1 cellular context compared by ENCODE assay signal in the genomic region with DNA sequence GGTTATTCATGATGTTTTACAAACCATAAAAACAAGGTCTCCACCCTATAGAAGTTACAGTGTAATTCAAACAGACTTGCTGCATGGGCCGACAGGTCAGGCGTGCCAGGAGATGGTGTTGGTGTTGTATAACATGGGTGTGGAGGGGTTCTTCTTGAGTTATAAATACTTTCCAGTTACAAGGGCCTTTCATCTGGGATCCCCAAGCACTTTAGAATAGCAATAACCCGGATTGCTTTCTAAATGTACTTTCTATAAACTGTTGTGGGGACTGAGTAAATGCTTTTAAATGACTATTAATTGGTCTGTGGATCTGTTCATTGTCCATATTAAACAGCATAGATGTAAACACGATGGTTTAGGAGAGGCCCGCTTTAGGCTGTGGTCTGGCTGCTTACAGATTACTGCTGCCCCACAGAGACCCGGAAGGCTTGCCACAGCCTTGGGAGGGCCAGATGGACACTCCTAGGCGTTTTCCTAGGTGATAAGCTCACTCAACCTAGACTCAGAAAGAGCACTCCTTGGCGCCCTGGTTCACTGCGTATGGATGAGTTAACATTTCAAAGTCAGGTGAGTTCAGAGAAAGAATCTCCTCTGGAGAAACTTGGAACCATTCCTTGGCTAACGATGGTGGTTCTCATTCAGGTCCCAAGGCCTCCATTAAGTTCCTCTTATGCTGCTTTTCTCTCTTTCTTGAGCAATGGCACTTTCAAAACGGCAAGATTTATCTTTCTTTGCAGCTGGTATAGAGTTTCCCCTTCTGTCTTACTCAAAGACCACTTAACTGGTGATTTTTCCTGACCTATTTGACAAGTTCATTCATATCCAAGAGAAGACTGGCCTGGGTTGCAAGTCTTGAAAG.
TF ChIP-seq lines count a peak whose summit lies in the region.

No MANE protein-coding gene starts in this region.

TF ChIP-seq in K562, 482 proteins besides CTCF, POLR2A, EP300 and RAD21 (continues in another document):
- TF ChIP-seq ZNF282 (CRISPR knock-in tag; IDR thresholded peaks at IDR 0.05) (no peak), TEAD4 (IDR thresholded peaks at IDR 0.05; ENCODE audit: low read length) (peak; percentile 77), TEAD4 (CRISPR knock-in tag; IDR thresholded peaks at IDR 0.05; ENCODE audit: borderline replicate concordance) (no peak), MBD2 (IDR thresholded peaks at IDR 0.05; ENCODE audit: borderline replicate concordance, low read depth) (no peak), HDAC3 (IDR thresholded peaks at IDR 0.05; ENCODE audit: borderline replicate concordance, partially characterized antibody) (no peak), GTF2E2 (tag; IDR thresholded peaks at IDR 0.05) (no peak), ZNF134 (CRISPR knock-in tag; conservative IDR thresholded peaks at IDR 0.05) (no peak), NONO (IDR thresholded peaks at IDR 0.05; ENCODE audit: low read depth in 2 of 2, low read length in 1 of 2) (no peak), NR2C2 (CRISPR knock-in tag; IDR thresholded peaks at IDR 0.05) (no peak), NR2C2 (tag; IDR thresholded peaks at IDR 0.05) (no peak), DPF2 (IDR thresholded peaks at IDR 0.05) (peak; percentile 72), KDM5B (IDR thresholded peaks at IDR 0.05; ENCODE audit: insufficient replicate concordance, low read depth, low read length) (no peak), BHLHE40 (IDR thresholded peaks at IDR 0.05; ENCODE audit: low read length) (no peak), GABPB2 (CRISPR knock-in tag; conservative IDR thresholded peaks at IDR 0.05) (no peak), DMBX1 (CRISPR knock-in tag; IDR thresholded peaks at IDR 0.05; ENCODE audit: borderline replicate concordance) (no peak), DIDO1 (tag; IDR thresholded peaks at IDR 0.05; ENCODE audit: low read depth) (no peak), SP1 (CRISPR knock-in tag; IDR thresholded peaks at IDR 0.05) (no peak), EHMT2 (IDR thresholded peaks at IDR 0.05) (peak; percentile 79), ZFX (CRISPR knock-in tag; IDR thresholded peaks at IDR 0.05) (no peak), MCM3 (IDR thresholded peaks at IDR 0.05) (no peak), ZNF699 (CRISPR knock-in tag; IDR thresholded peaks at IDR 0.05; ENCODE audit: insufficient replicate concordance) (no peak), SUPT5H (IDR thresholded peaks at IDR 0.05) (no peak), ZNF3 (CRISPR knock-in tag; IDR thresholded peaks at IDR 0.05) (no peak), ETS2 (tag; IDR thresholded peaks at IDR 0.05; ENCODE audit: borderline replicate concordance, poor library complexity, severe bottlenecking) (no peak), CREB1 (IDR thresholded peaks at IDR 0.05) (no peak; the same call in 1 of the 2 replicates), CREB1 (CRISPR knock-in tag; IDR thresholded peaks at IDR 0.05) (no peak), HDAC1 (IDR thresholded peaks at IDR 0.05) (no peak), CSDE1 (IDR thresholded peaks at IDR 0.05) (no peak), HSF4 (CRISPR knock-in tag; IDR thresholded peaks at IDR 0.05; ENCODE audit: borderline replicate concordance) (no peak), MTA1 (IDR thresholded peaks at IDR 0.05; ENCODE audit: borderline replicate concordance) (no peak), RB1 (IDR thresholded peaks at IDR 0.05; ENCODE audit: low read depth) (no peak), MAFK (IDR thresholded peaks at IDR 0.05; ENCODE audit: low read length) (no peak), ZNF23 (CRISPR knock-in tag; IDR thresholded peaks at IDR 0.05) (no peak), MED1 (CRISPR knock-in tag; IDR thresholded peaks at IDR 0.05; ENCODE audit: borderline replicate concordance) (no peak), BRCA1 (IDR thresholded peaks at IDR 0.05) (no peak), BRCA1 (CRISPR knock-in tag; IDR thresholded peaks at IDR 0.05) (no peak), GABPA (tag; conservative IDR thresholded peaks at IDR 0.05; ENCODE audit: low read depth) (no peak), FOS (IDR thresholded peaks at IDR 0.05; ENCODE audit: extremely low read depth, insufficient read length) (no peak), ZNF174 (CRISPR knock-in tag; IDR thresholded peaks at IDR 0.05) (no peak), ELF2 (CRISPR knock-in tag; IDR thresholded peaks at IDR 0.05) (no peak), ARID1B (IDR thresholded peaks at IDR 0.05) (peak; percentile 76), CC2D1A (IDR thresholded peaks at IDR 0.05) (peak; percentile 50; the same call in 1 of the 2 replicates), RBM14 (IDR thresholded peaks at IDR 0.05; ENCODE audit: borderline replicate concordance, insufficient read depth, low read depth, low read length) (no peak), RNF2 (IDR thresholded peaks at IDR 0.05) (peak; percentile 23; the same call in 1 of the 2 replicates), TCF3 (CRISPR knock-in tag; IDR thresholded peaks at IDR 0.05) (peak; percentile 77), SNRNP70 (optimal IDR thresholded peaks at IDR 0.05; ENCODE audit: low read depth, low read length) (no peak), ZNF778 (CRISPR knock-in tag; IDR thresholded peaks at IDR 0.05) (no peak), NFATC3 (IDR thresholded peaks at IDR 0.05) (no peak), POLR2AphosphoS5 (IDR thresholded peaks at IDR 0.05; ENCODE audit: control insufficient read depth, insufficient read depth, low read depth, low read length) (peak; percentile 58; the same call in 1 of the 2 replicates), CAMTA2 (CRISPR knock-in tag; conservative IDR thresholded peaks at IDR 0.05) (no peak), U2AF2 (optimal IDR thresholded peaks at IDR 0.05; ENCODE audit: low read depth, low read length) (no peak), GTF2F1 (IDR thresholded peaks at IDR 0.05; ENCODE audit: low read depth, low read length) (no peak), SRSF3 (IDR thresholded peaks at IDR 0.05; ENCODE audit: insufficient read depth, low read length) (no peak), MTA3 (IDR thresholded peaks at IDR 0.05; ENCODE audit: borderline replicate concordance) (no peak), ZKSCAN1 (IDR thresholded peaks at IDR 0.05; ENCODE audit: low read depth, low read length) (no peak), RHOXF2B (CRISPR knock-in tag; conservative IDR thresholded peaks at IDR 0.05) (no peak), ZNF175 (CRISPR knock-in tag; IDR thresholded peaks at IDR 0.05; ENCODE audit: low read depth) (no peak), PTTG1 (tag; IDR thresholded peaks at IDR 0.05; ENCODE audit: low read depth) (no peak), KLF13 (tag; IDR thresholded peaks at IDR 0.05; ENCODE audit: borderline replicate concordance, low read depth) (no peak), SMARCC2 (IDR thresholded peaks at IDR 0.05; ENCODE audit: low read depth) (no peak; the same call in 1 of the 2 replicates), KDM1A (IDR thresholded peaks at IDR 0.05) (no peak)
- TF ChIP-seq, protein P1, sequence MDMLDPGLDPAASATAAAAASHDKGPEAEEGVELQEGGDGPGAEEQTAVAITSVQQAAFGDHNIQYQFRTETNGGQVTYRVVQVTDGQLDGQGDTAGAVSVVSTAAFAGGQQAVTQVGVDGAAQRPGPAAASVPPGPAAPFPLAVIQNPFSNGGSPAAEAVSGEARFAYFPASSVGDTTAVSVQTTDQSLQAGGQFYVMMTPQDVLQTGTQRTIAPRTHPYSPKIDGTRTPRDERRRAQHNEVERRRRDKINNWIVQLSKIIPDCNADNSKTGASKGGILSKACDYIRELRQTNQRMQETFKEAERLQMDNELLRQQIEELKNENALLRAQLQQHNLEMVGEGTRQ (CRISPR knock-in tag; IDR thresholded peaks at IDR 0.05), result no peak
- TF ChIP-seq, protein P2, sequence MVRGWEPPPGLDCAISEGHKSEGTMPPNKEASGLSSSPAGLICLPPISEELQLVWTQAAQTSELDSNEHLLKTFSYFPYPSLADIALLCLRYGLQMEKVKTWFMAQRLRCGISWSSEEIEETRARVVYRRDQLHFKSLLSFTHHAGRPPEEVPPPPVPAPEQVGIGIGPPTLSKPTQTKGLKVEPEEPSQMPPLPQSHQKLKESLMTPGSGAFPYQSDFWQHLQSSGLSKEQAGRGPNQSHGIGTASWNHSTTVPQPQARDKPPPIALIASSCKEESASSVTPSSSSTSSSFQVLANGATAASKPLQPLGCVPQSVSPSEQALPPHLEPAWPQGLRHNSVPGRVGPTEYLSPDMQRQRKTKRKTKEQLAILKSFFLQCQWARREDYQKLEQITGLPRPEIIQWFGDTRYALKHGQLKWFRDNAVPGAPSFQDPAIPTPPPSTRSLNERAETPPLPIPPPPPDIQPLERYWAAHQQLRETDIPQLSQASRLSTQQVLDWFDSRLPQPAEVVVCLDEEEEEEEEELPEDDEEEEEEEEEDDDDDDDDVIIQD (CRISPR knock-in tag; IDR thresholded peaks at IDR 0.05), result no peak
- TF ChIP-seq, protein P3, sequence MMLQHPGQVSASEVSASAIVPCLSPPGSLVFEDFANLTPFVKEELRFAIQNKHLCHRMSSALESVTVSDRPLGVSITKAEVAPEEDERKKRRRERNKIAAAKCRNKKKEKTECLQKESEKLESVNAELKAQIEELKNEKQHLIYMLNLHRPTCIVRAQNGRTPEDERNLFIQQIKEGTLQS (IDR thresholded peaks at IDR 0.05), result no peak
- TF ChIP-seq, protein P3 (CRISPR knock-in tag; conservative IDR thresholded peaks at IDR 0.05), result no peak
- TF ChIP-seq, protein P4, sequence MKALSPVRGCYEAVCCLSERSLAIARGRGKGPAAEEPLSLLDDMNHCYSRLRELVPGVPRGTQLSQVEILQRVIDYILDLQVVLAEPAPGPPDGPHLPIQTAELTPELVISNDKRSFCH (CRISPR knock-in tag; IDR thresholded peaks at IDR 0.05), result no peak
- TF ChIP-seq, protein P4 (tag; IDR thresholded peaks at IDR 0.05), result no peak
- TF ChIP-seq, protein P5, sequence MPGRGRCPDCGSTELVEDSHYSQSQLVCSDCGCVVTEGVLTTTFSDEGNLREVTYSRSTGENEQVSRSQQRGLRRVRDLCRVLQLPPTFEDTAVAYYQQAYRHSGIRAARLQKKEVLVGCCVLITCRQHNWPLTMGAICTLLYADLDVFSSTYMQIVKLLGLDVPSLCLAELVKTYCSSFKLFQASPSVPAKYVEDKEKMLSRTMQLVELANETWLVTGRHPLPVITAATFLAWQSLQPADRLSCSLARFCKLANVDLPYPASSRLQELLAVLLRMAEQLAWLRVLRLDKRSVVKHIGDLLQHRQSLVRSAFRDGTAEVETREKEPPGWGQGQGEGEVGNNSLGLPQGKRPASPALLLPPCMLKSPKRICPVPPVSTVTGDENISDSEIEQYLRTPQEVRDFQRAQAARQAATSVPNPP (IDR thresholded peaks at IDR 0.05; ENCODE audit: borderline replicate concordance, insufficient read depth, insufficient read length), result no peak
- TF ChIP-seq, protein P6, sequence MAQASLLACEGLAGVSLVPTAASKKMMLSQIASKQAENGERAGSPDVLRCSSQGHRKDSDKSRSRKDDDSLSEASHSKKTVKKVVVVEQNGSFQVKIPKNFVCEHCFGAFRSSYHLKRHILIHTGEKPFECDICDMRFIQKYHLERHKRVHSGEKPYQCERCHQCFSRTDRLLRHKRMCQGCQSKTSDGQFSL (CRISPR knock-in tag; IDR thresholded peaks at IDR 0.05), result no peak
- TF ChIP-seq, protein P6 (tag; IDR thresholded peaks at IDR 0.05), result no peak
- TF ChIP-seq, protein P7, sequence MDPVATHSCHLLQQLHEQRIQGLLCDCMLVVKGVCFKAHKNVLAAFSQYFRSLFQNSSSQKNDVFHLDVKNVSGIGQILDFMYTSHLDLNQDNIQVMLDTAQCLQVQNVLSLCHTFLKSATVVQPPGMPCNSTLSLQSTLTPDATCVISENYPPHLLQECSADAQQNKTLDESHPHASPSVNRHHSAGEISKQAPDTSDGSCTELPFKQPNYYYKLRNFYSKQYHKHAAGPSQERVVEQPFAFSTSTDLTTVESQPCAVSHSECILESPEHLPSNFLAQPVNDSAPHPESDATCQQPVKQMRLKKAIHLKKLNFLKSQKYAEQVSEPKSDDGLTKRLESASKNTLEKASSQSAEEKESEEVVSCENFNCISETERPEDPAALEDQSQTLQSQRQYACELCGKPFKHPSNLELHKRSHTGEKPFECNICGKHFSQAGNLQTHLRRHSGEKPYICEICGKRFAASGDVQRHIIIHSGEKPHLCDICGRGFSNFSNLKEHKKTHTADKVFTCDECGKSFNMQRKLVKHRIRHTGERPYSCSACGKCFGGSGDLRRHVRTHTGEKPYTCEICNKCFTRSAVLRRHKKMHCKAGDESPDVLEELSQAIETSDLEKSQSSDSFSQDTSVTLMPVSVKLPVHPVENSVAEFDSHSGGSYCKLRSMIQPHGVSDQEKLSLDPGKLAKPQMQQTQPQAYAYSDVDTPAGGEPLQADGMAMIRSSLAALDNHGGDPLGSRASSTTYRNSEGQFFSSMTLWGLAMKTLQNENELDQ (CRISPR knock-in tag; IDR thresholded peaks at IDR 0.05; ENCODE audit: borderline replicate concordance), result no peak
- TF ChIP-seq, protein P8, sequence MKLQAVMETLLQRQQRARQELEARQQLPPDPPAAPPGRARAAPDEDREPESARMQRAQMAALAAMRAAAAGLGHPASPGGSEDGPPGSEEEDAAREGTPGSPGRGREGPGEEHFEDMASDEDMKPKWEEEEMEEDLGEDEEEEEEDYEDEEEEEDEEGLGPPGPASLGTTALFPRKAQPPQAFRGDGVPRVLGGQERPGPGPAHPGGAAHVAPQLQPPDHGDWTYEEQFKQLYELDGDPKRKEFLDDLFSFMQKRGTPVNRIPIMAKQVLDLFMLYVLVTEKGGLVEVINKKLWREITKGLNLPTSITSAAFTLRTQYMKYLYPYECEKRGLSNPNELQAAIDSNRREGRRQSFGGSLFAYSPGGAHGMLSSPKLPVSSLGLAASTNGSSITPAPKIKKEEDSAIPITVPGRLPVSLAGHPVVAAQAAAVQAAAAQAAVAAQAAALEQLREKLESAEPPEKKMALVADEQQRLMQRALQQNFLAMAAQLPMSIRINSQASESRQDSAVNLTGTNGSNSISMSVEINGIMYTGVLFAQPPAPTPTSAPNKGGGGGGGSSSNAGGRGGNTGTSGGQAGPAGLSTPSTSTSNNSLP (IDR thresholded peaks at IDR 0.05; ENCODE audit: borderline replicate concordance, low read depth, low read length), result no peak
- TF ChIP-seq, protein P9, sequence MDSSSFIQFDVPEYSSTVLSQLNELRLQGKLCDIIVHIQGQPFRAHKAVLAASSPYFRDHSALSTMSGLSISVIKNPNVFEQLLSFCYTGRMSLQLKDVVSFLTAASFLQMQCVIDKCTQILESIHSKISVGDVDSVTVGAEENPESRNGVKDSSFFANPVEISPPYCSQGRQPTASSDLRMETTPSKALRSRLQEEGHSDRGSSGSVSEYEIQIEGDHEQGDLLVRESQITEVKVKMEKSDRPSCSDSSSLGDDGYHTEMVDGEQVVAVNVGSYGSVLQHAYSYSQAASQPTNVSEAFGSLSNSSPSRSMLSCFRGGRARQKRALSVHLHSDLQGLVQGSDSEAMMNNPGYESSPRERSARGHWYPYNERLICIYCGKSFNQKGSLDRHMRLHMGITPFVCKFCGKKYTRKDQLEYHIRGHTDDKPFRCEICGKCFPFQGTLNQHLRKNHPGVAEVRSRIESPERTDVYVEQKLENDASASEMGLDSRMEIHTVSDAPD (CRISPR knock-in tag; IDR thresholded peaks at IDR 0.05), result no peak
